Comparison of ENCODE assay signal across 4 cellular contexts in the genomic region with DNA sequence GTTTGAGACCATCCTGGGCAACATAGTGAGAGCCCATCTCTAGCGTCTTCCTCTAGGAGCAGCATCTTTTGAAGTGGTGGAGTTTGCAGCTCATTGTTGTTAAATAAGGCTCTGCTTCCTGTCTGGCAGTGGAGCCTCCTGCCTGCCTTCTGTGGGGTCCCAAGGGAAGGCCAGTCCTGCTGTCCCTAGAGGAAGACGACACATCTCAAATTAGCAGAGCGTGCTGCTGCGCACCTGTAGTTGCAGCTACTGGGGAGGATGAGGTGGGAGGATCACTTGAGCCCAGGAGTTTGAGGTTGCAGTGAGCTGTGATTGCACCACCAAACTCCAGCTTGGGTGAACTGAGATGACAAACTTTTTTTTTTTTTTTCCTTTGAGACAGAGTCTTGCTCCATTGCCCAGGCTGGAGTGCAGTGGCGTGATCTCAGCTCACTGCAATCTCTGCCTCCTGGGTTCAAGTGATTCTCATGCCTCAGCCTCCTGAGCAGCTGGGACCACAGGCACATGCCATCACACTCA. TPM values are rescaled to one million over a fixed set of nuclear protein-coding genes. Genes with fewer than 3 reads are reported as not detected.
"Had no signal": no experiment of that assay in that cellular context is flagged by ENCODE, and none has a peak within 500 bp of the region (broad histone marks: within the 10 kb centered on the region; RNA-seq: fewer than 3 reads in every experiment).

No MANE protein-coding gene starts in this region.

RNA-seq across cellular contexts. Expression of a gene that starts 2.7 kb away (rescaled TPM):
- total RNA-seq: HT-29; T-cell; T-helper 2 cell treated with Interferon-gamma antibody and Interleukin-4, amounts not matched to agents 100 ng/mL and 5 ng/mL, for 36 hours had no signal
- polyA plus RNA-seq: SK-N-SH had no signal

RNA-seq across cellular contexts. Expression of a gene that starts 17.8 kb away (rescaled TPM):
- total RNA-seq: HT-29; T-helper 2 cell treated with Interferon-gamma antibody and Interleukin-4, amounts not matched to agents 100 ng/mL and 5 ng/mL, for 36 hours had no signal
- polyA plus RNA-seq: SK-N-SH had no signal
